Comparison of ENCODE assay signal across 11 cellular contexts in genomic region chr22:45867118-45867905, GRCh38.
DNase-seq lines count a peak whose midpoint lies in the region; ATAC-seq and TF ChIP-seq lines count a peak whose summit lies in the region.
"Had no signal": no experiment of that assay in that cellular context is flagged by ENCODE, and none has a peak within 500 bp of the region (broad histone marks: within the 10 kb centered on the region; RNA-seq: fewer than 3 reads in every experiment).

No MANE protein-coding gene starts in this region.

- POLR2A ChIA-PET in T-cell (lab: Charles Lee) = no interaction called here

- H3K9me3 Mint-ChIP-seq in glutamatergic neuron (ENCODE audit: unreplicated experiment) (peaks cover 5% of the 10 kb centered on the region), nephron progenitor cell (peaks cover 12% of the 10 kb centered on the region), T-cell (no peaks in the 10 kb centered on the region)

- peaks cover 6% of the 10 kb centered on the region for H3K4me1 Mint-ChIP-seq in glutamatergic neuron (ENCODE audit: low read depth, unreplicated experiment)
- peaks cover 26% of the 10 kb centered on the region for H3K4me1 Mint-ChIP-seq in nephron progenitor cell
- H3K4me1 Mint-ChIP-seq in T-cell = peaks cover 10 to 22% (median 11%) of the 10 kb centered on the region in 3 donors

- peak overlapping the region; percentile 27 for H3K4me3 ChIP-seq in AG09309 (ENCODE audit: control insufficient read depth, low read depth, low read length)

- TF ChIP-seq CTCF in AG09309 (IDR thresholded peaks at IDR 0.05; ENCODE audit: control insufficient read depth, insufficient read depth, low read depth, low read length, missing control alignments) (no peak), glutamatergic neuron (IDR thresholded peaks at IDR 0.05; ENCODE audit: partially characterized antibody, unreplicated experiment) (no peak), nephron progenitor cell (IDR thresholded peaks at IDR 0.05) (no peak)

- H3K27ac Mint-ChIP-seq in glutamatergic neuron (ENCODE audit: unreplicated experiment) = no peak overlapping the region
- no peak overlapping the region for H3K27ac Mint-ChIP-seq in nephron progenitor cell
- no peak overlapping the region for H3K27ac Mint-ChIP-seq in T-cell
- H3K27ac Mint-ChIP-seq: naive B cell had no signal

- peak; percentile 70 for ATAC-seq in SK-N-SH treated with all-trans-retinoic acid at 6 μM for 48 hours
- ATAC-seq in HG03432 (IDR thresholded peaks at IDR 0.05; ENCODE audit: unreplicated experiment) = no peak
- no peak for ATAC-seq in T-cell (replicated peaks in 1 of 4)

- H3K36me3 Mint-ChIP-seq in glutamatergic neuron (ENCODE audit: unreplicated experiment) (peaks cover 1% of the 10 kb centered on the region), nephron progenitor cell (ENCODE audit: low read depth) (peaks cover 7% of the 10 kb centered on the region), T-cell (peaks cover 9% of the 10 kb centered on the region)

- H3K4me3 Mint-ChIP-seq in glutamatergic neuron (ENCODE audit: unreplicated experiment) (no peak overlapping the region), nephron progenitor cell (peak overlapping the region; percentile 48), T-cell (no peak overlapping the region)

- DNase-seq in AG09309 (ENCODE audit: low read depth) (no peak), glutamatergic neuron (peak; percentile 67), nephron progenitor cell (peak; percentile 62), NCI-H526 treated with DMSO at 0.1 percent for 48 hours (lab: John Stamatoyannopoulos, UW) (no peak), T-cell (no peak)
- DNase-seq in activated CD4-positive, alpha-beta T cell treated with anti-CD3 and anti-CD28 coated beads, Interleukin-2, amount 50 U/mL, for 1 hour = no peak
- DNase-seq: amniotic stem cell, naive B cell, T-helper 2 cell had no signal

- H3K27me3 Mint-ChIP-seq in glutamatergic neuron (ENCODE audit: unreplicated experiment) (peaks cover 16% of the 10 kb centered on the region), nephron progenitor cell (ENCODE audit: low read depth, poor library complexity) (peaks cover 78% of the 10 kb centered on the region), T-cell (peaks cover 22 to 54% of the 10 kb centered on the region in 2 donors)

- CTCF ChIA-PET in T-cell (lab: Charles Lee) = no interaction called here

TF ChIP-seq in SK-N-SH treated with all-trans-retinoic acid at 6 μM for 48 hours, 23 proteins besides CTCF, POLR2A, EP300 and RAD21:
- TF ChIP-seq SNAI2 (CRISPR knock-in tag; IDR thresholded peaks at IDR 0.05) = no peak
- TF ChIP-seq PATZ1 (CRISPR knock-in tag; IDR thresholded peaks at IDR 0.05; ENCODE audit: borderline replicate concordance) = no peak
- TF ChIP-seq RARB (CRISPR knock-in tag; IDR thresholded peaks at IDR 0.05) = no peak
- no peak for TF ChIP-seq POU6F1 (CRISPR knock-in tag; IDR thresholded peaks at IDR 0.05; ENCODE audit: borderline replicate concordance, low read depth)
- TF ChIP-seq ZNF70 (CRISPR knock-in tag; IDR thresholded peaks at IDR 0.05) = no peak
- TF ChIP-seq ZNF8 (CRISPR knock-in tag; IDR thresholded peaks at IDR 0.05) = no peak
- TF ChIP-seq TSHZ2 (CRISPR knock-in tag; IDR thresholded peaks at IDR 0.05) = no peak
- TF ChIP-seq ISL1 (CRISPR knock-in tag; IDR thresholded peaks at IDR 0.05) = no peak
- no peak for TF ChIP-seq ESRRG (CRISPR knock-in tag; IDR thresholded peaks at IDR 0.05)
- no peak for TF ChIP-seq CSRNP3 (CRISPR knock-in tag; IDR thresholded peaks at IDR 0.05)
- TF ChIP-seq TCF4 (CRISPR knock-in tag; IDR thresholded peaks at IDR 0.05; ENCODE audit: borderline replicate concordance) = no peak
- no peak for TF ChIP-seq ZNF565 (CRISPR knock-in tag; conservative IDR thresholded peaks at IDR 0.05; ENCODE audit: low read depth)
- no peak for TF ChIP-seq ZFP30 (CRISPR knock-in tag; IDR thresholded peaks at IDR 0.05)

Comparison
In these comparisons a context has a peak if more than half of its experiments do, and no peak if none do; other contexts are left out.
1. DNase-seq: peak in glutamatergic neuron (single experiment) and nephron progenitor cell (single experiment); none in AG09309 (single experiment), NCI-H526 treated with DMSO at 0.1 percent for 48 hours (single experiment), activated CD4-positive, alpha-beta T cell treated with anti-CD3 and anti-CD28 coated beads, Interleukin-2, amount 50 U/mL, for 1 hour (single experiment) and T-cell (0 of 34).